In the genomic region with DNA sequence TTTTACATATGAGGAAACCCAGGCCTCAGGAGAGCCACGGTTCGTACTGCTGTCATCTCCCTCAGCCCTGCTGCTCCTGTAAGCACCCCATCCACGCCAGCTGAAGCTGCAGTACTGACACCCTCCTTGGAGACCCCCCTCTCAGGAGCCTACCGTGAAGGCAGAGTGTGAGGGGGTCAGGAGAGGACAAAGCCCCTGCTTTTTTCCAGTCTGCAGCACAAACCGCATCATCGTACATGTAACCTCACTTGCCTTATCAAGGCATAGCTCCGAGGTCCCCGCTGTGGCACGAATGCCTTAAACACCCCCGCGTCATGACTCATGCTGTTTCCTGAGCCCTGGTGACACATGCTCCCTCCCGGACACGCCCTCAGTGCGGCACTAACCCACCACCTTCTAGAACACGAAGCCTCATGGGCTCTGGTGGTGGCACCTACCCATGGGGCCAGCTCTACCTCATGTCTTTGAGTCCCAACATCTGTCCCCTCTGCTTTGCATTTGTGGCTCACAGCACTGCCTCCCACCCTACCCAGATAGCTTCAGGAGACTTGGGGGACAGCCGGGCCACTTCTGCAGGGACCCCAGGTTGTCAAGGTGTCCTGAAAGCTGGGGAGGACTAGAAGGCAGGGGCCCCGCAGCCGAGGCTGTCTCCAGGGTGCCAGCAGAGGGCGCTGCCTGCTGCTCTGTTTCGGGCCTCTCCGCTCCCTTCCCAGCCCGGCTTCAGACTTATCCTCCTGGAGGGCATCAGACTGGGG, we compare ENCODE assay signal across 1 cellular context.
TF ChIP-seq lines count a peak whose summit lies in the region.

No MANE protein-coding gene starts in this region.

TF ChIP-seq in IMR-90, 13 proteins besides CTCF, POLR2A, EP300 and RAD21:
- TF ChIP-seq, protein P1, sequence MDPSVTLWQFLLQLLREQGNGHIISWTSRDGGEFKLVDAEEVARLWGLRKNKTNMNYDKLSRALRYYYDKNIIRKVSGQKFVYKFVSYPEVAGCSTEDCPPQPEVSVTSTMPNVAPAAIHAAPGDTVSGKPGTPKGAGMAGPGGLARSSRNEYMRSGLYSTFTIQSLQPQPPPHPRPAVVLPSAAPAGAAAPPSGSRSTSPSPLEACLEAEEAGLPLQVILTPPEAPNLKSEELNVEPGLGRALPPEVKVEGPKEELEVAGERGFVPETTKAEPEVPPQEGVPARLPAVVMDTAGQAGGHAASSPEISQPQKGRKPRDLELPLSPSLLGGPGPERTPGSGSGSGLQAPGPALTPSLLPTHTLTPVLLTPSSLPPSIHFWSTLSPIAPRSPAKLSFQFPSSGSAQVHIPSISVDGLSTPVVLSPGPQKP (IDR thresholded peaks at IDR 0.05; ENCODE audit: borderline replicate concordance, low read depth, low read length) = no peak
- TF ChIP-seq, protein P2, sequence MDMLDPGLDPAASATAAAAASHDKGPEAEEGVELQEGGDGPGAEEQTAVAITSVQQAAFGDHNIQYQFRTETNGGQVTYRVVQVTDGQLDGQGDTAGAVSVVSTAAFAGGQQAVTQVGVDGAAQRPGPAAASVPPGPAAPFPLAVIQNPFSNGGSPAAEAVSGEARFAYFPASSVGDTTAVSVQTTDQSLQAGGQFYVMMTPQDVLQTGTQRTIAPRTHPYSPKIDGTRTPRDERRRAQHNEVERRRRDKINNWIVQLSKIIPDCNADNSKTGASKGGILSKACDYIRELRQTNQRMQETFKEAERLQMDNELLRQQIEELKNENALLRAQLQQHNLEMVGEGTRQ (IDR thresholded peaks at IDR 0.05; ENCODE audit: low read depth, low read length) = peak; percentile 53; the same call in 1 of the 2 replicates
- TF ChIP-seq NFE2L2 (IDR thresholded peaks at IDR 0.05; ENCODE audit: low read depth, low read length) (peak; percentile 20; the same call in 1 of the 2 replicates), CEBPB (IDR thresholded peaks at IDR 0.05; ENCODE audit: low read depth, low read length) (no peak), FOS (IDR thresholded peaks at IDR 0.05; ENCODE audit: low read depth, low read length) (peak; percentile 96), RCOR1 (IDR thresholded peaks at IDR 0.05; ENCODE audit: insufficient replicate concordance, low read length) (no peak), MAZ (IDR thresholded peaks at IDR 0.05; ENCODE audit: borderline replicate concordance, low read depth, low read length) (peak; percentile 47; the same call in 1 of the 2 replicates), MAFK (IDR thresholded peaks at IDR 0.05; ENCODE audit: low read depth, low read length) (no peak), SMC3 (IDR thresholded peaks at IDR 0.05; ENCODE audit: low read depth, low read length) (peak; percentile 2; the same call in 1 of the 2 replicates), BHLHE40 (IDR thresholded peaks at IDR 0.05; ENCODE audit: low read depth, low read length) (peak; percentile 72), MXI1 (IDR thresholded peaks at IDR 0.05; ENCODE audit: borderline replicate concordance, low read depth, low read length) (no peak), CHD1 (IDR thresholded peaks at IDR 0.05; ENCODE audit: low read depth, low read length) (no peak), RFX5 (IDR thresholded peaks at IDR 0.05; ENCODE audit: low read depth, low read length) (no peak)
